ENCODE assay signal across 28 cellular contexts in the genomic region with DNA sequence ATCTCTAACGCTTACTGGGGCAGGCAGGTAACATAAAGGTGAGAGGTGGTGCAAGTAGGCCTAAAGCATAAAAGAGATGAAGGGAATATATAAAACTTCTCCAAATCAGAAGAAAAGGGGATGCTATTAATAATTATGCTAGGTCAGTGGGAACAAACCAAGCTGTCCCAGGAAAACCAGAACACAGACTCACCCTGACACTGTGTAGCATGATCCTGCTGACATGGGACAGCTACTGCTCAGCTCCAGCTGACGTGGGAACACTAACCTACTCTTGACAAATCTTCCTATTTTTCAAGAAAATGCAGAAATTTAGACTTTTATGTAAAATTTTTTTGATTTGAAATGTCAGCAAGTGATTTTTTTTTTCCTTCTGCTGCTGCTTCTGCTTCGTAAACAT.
"Had no signal": no experiment of that assay in that cellular context is flagged by ENCODE, and none has a peak within 500 bp of the region (broad histone marks: within the 10 kb centered on the region; RNA-seq: fewer than 3 reads in every experiment).

No MANE protein-coding gene starts in this region.

- H3K27ac Mint-ChIP-seq: stimulated activated effector memory CD8-positive, alpha-beta T cell treated with anti-CD3 and anti-CD28 coated beads, Interleukin-12 subunit alpha, Interleukin-12 subunit beta, amount 100 ng/mL, for 72 hours; stimulated activated memory B cell treated with anti-CD40 and anti-IgM and Interleukin-4, amounts not matched to agents 10 μg/mL and 1 μg/mL and 100 μg/mL, for 72 hours; stimulated activated naive B cell treated with anti-CD40 and anti-IgM and Interleukin-4, amounts not matched to agents 10 μg/mL and 1 μg/mL and 100 μg/mL, for 72 hours; stimulated activated naive CD8-positive, alpha-beta T cell treated with anti-CD3 and anti-CD28 coated beads, Interleukin-15, amount 100 ng/mL, for 72 hours; stimulated activated naive CD8-positive, alpha-beta T cell treated with anti-CD3 and anti-CD28 coated beads, Interleukin-15, Interleukin-2, amounts not matched to agents 100 ng/mL and 50 ng/mL, for 24 hours; type B pancreatic cell had no signal

- DNase-seq: stimulated activated CD4-positive, alpha-beta T cell treated with anti-CD3 and anti-CD28 coated beads, Interleukin-2, amount 100 ng/mL, for 48 hours; stimulated activated CD4-positive, alpha-beta T cell treated with anti-CD3 and anti-CD28 coated beads, Interleukin-4, amount 100 ng/mL, for 1 hour; stimulated activated CD4-positive, alpha-beta T cell treated with anti-CD3 and anti-CD28 coated beads, Interleukin-4, amount 100 ng/mL, for 24 hours; stimulated activated CD4-positive, alpha-beta T cell treated with anti-CD3 and anti-CD28 coated beads, Interleukin-4, amount 100 ng/mL, for 4 hours; stimulated activated CD8-positive, alpha-beta memory T cell treated with anti-CD3 and anti-CD28 coated beads, Interleukin-4, amount 100 ng/mL, for 48 hours; stimulated activated naive B cell treated with anti-CD40 and anti-IgM and Interleukin-4, amounts not matched to agents 10 μg/mL and 1 μg/mL and 100 μg/mL, for 72 hours; stimulated activated naive CD4-positive, alpha-beta T cell; stimulated activated naive CD4-positive, alpha-beta T cell treated with Interleukin-2 at 50 U/mL for 16 hours; stimulated activated naive CD8-positive, alpha-beta T cell treated with anti-CD3 and anti-CD28 coated beads, Interleukin-15, amount 100 ng/mL, for 72 hours; stimulated activated naive CD8-positive, alpha-beta T cell treated with anti-CD3 and anti-CD28 coated beads, Interleukin-15, Interleukin-2, amounts not matched to agents 100 U/mL and 50 U/mL, for 24 hours; stomach; substantia nigra; testis; thyroid gland; tibial artery; transverse colon; trophoblast cell; upper lobe of left lung; upper lobe of right lung; uterus had no signal

- H3K4me1 Mint-ChIP-seq: stimulated activated effector memory CD8-positive, alpha-beta T cell treated with anti-CD3 and anti-CD28 coated beads, Interleukin-12 subunit alpha, Interleukin-12 subunit beta, amount 100 ng/mL, for 72 hours; stimulated activated memory B cell treated with anti-CD40 and anti-IgM and Interleukin-4, amounts not matched to agents 10 μg/mL and 1 μg/mL and 100 μg/mL, for 72 hours; stimulated activated naive B cell treated with anti-CD40 and anti-IgM and Interleukin-4, amounts not matched to agents 10 μg/mL and 1 μg/mL and 100 μg/mL, for 72 hours; stimulated activated naive CD8-positive, alpha-beta T cell treated with anti-CD3 and anti-CD28 coated beads, Interleukin-15, amount 100 ng/mL, for 72 hours had no signal

- H3K4me3 Mint-ChIP-seq: stimulated activated effector memory CD8-positive, alpha-beta T cell treated with anti-CD3 and anti-CD28 coated beads, Interleukin-12 subunit alpha, Interleukin-12 subunit beta, amount 100 ng/mL, for 72 hours; stimulated activated memory B cell treated with anti-CD40 and anti-IgM and Interleukin-4, amounts not matched to agents 10 μg/mL and 1 μg/mL and 100 μg/mL, for 72 hours; stimulated activated naive B cell treated with anti-CD40 and anti-IgM and Interleukin-4, amounts not matched to agents 10 μg/mL and 1 μg/mL and 100 μg/mL, for 72 hours; stimulated activated naive CD8-positive, alpha-beta T cell treated with anti-CD3 and anti-CD28 coated beads, Interleukin-15, amount 100 ng/mL, for 72 hours; stimulated activated naive CD8-positive, alpha-beta T cell treated with anti-CD3 and anti-CD28 coated beads, Interleukin-15, Interleukin-2, amounts not matched to agents 100 ng/mL and 50 ng/mL, for 24 hours; type B pancreatic cell had no signal

- H3K4me3 ChIP-seq: stomach, suprapubic skin, testis, thoracic aorta, thyroid gland, tibial artery, tibial nerve, transverse colon, upper lobe of left lung, upper lobe of right lung, uterus, vagina had no signal

- ATAC-seq: stimulated activated effector memory CD8-positive, alpha-beta T cell treated with anti-CD3 and anti-CD28 coated beads, Interleukin-12 subunit alpha, Interleukin-12 subunit beta, amount 100 ng/mL, for 72 hours; stimulated activated memory B cell treated with anti-CD40 and anti-IgM and Interleukin-4, amounts not matched to agents 10 μg/mL and 1 μg/mL and 100 μg/mL, for 72 hours; stimulated activated naive B cell treated with anti-CD40 and anti-IgM and Interleukin-4, amounts not matched to agents 10 μg/mL and 1 μg/mL and 100 μg/mL, for 72 hours; stimulated activated naive CD8-positive, alpha-beta T cell treated with anti-CD3 and anti-CD28 coated beads, Interleukin-15, amount 100 ng/mL, for 72 hours; stimulated activated naive CD8-positive, alpha-beta T cell treated with anti-CD3 and anti-CD28 coated beads, Interleukin-15, Interleukin-2, amounts not matched to agents 100 U/mL and 50 U/mL, for 24 hours; upper lobe of right lung had no signal

- H3K27ac ChIP-seq: stomach, suprapubic skin, testis, thoracic aorta, thyroid gland, tibial artery, tibial nerve, transverse colon, upper lobe of left lung, upper lobe of right lung, uterus, vagina had no signal

- H3K27me3 Mint-ChIP-seq: stimulated activated naive CD8-positive, alpha-beta T cell treated with anti-CD3 and anti-CD28 coated beads, Interleukin-15, Interleukin-2, amounts not matched to agents 100 ng/mL and 50 ng/mL, for 24 hours; type B pancreatic cell had no signal

- H3K9me3 ChIP-seq: stomach, suprapubic skin, testis, thoracic aorta, thyroid gland, tibial artery, tibial nerve, transverse colon, upper lobe of right lung, uterus, vagina had no signal

- H3K9me3 Mint-ChIP-seq: stimulated activated effector memory CD8-positive, alpha-beta T cell treated with anti-CD3 and anti-CD28 coated beads, Interleukin-12 subunit alpha, Interleukin-12 subunit beta, amount 100 ng/mL, for 72 hours; stimulated activated memory B cell treated with anti-CD40 and anti-IgM and Interleukin-4, amounts not matched to agents 10 μg/mL and 1 μg/mL and 100 μg/mL, for 72 hours; stimulated activated naive B cell treated with anti-CD40 and anti-IgM and Interleukin-4, amounts not matched to agents 10 μg/mL and 1 μg/mL and 100 μg/mL, for 72 hours; stimulated activated naive CD8-positive, alpha-beta T cell treated with anti-CD3 and anti-CD28 coated beads, Interleukin-15, amount 100 ng/mL, for 72 hours; stimulated activated naive CD8-positive, alpha-beta T cell treated with anti-CD3 and anti-CD28 coated beads, Interleukin-15, Interleukin-2, amounts not matched to agents 100 ng/mL and 50 ng/mL, for 24 hours; type B pancreatic cell had no signal

- H3K27me3 ChIP-seq: stomach, suprapubic skin, testis, thyroid gland, tibial artery, tibial nerve, transverse colon, upper lobe of left lung, upper lobe of right lung, uterus, vagina had no signal

- H3K36me3 Mint-ChIP-seq: stimulated activated effector memory CD8-positive, alpha-beta T cell treated with anti-CD3 and anti-CD28 coated beads, Interleukin-12 subunit alpha, Interleukin-12 subunit beta, amount 100 ng/mL, for 72 hours; stimulated activated memory B cell treated with anti-CD40 and anti-IgM and Interleukin-4, amounts not matched to agents 10 μg/mL and 1 μg/mL and 100 μg/mL, for 72 hours; stimulated activated naive B cell treated with anti-CD40 and anti-IgM and Interleukin-4, amounts not matched to agents 10 μg/mL and 1 μg/mL and 100 μg/mL, for 72 hours; type B pancreatic cell had no signal

- H3K36me3 ChIP-seq: stomach, suprapubic skin, thoracic aorta, thyroid gland, tibial artery, tibial nerve, transverse colon, upper lobe of left lung, upper lobe of right lung, uterus, vagina had no signal

- H3K4me1 ChIP-seq: suprapubic skin, testis, tibial nerve, upper lobe of left lung, upper lobe of right lung, uterus, vagina had no signal
